13 cellular contexts compared by ENCODE assay signal in genomic region chr3:63988943-63989342, GRCh38.
"Had no signal": no experiment of that assay in that cellular context is flagged by ENCODE, and none has a peak within 500 bp of the region (broad histone marks: within the 10 kb centered on the region; RNA-seq: fewer than 3 reads in every experiment).

No MANE protein-coding gene starts in this region.

- H3K27ac Mint-ChIP-seq: nephron progenitor cell had no signal

- H3K4me3 Mint-ChIP-seq: nephron progenitor cell had no signal

- ATAC-seq: left ventricle myocardium superior had no signal

- DNase-seq: activated CD4-positive, alpha-beta T cell treated with anti-CD3 and anti-CD28 coated beads for 1 hour; activated effector memory CD4-positive, alpha-beta T cell treated with Interleukin-2 at 50 U/mL for 16 hours; caudate nucleus; left ventricle myocardium superior; mesenchymal stem cell; nephron progenitor cell; occipital lobe; stimulated activated CD4-positive, alpha-beta T cell treated with anti-CD3 and anti-CD28 coated beads, Interleukin-15, amount 100 ng/mL, for 24 hours; stimulated activated CD4-positive, alpha-beta T cell treated with anti-CD3 and anti-CD28 coated beads, Interleukin-4, amount 100 ng/mL, for 1 hour; stimulated activated naive CD4-positive, alpha-beta T cell treated with Interleukin-2 at 50 U/mL for 16 hours; substantia nigra; SW 1271; transverse colon had no signal

- H3K9me3 Mint-ChIP-seq: nephron progenitor cell had no signal
